In genomic region chr3:126939347-126939735, GRCh38 we compare ENCODE assay signal across 15 cellular contexts. TPM values are rescaled to one million over a fixed set of nuclear protein-coding genes. Genes with fewer than 3 reads are reported as not detected.
A peak's percentile ranks its signal among the peaks of the same experiment; 100 is the strongest.
DNase-seq lines count a peak whose midpoint lies in the region; ATAC-seq and TF ChIP-seq lines count a peak whose summit lies in the region.
"Had no signal": no experiment of that assay in that cellular context is flagged by ENCODE, and none has a peak within 500 bp of the region (broad histone marks: within the 10 kb centered on the region; RNA-seq: fewer than 3 reads in every experiment).

No MANE protein-coding gene starts in this region.

- no peaks in the 10 kb centered on the region for H3K9me3 Mint-ChIP-seq in progenitor cell of endocrine pancreas (ENCODE audit: low read depth)
- H3K9me3 Mint-ChIP-seq: activated CD4-positive, alpha-beta T cell treated with anti-CD3 and anti-CD28 coated beads, Interleukin-2, amount 10 ng/mL, durations not matched to agents 24 days and 14 days had no signal

- no peaks in the 10 kb centered on the region for H3K36me3 Mint-ChIP-seq in progenitor cell of endocrine pancreas (ENCODE audit: insufficient read depth)

- H3K27ac Mint-ChIP-seq in progenitor cell of endocrine pancreas = peak overlapping the region; percentile 13
- H3K27ac Mint-ChIP-seq: activated CD4-positive, alpha-beta T cell treated with anti-CD3 and anti-CD28 coated beads, Interleukin-2, amount 10 ng/mL, durations not matched to agents 24 days and 14 days had no signal

- DNase-seq in DMS53 (lab: John Stamatoyannopoulos, UW) = peak; percentile 12
- no peak for DNase-seq in DMS53 treated with DMSO at 0.1 percent for 48 hours (lab: John Stamatoyannopoulos, UW; ENCODE audit: unreplicated experiment)
- DNase-seq in Panc1 (ENCODE audit: low read depth, low spot score) = no peak
- DNase-seq in fibroblast of the aortic adventitia (ENCODE audit: low read depth) = peak; percentile 17
- no peak for DNase-seq in progenitor cell of endocrine pancreas (ENCODE audit: low spot score, unreplicated experiment)
- no peak for DNase-seq in germinal center (ENCODE audit: low spot score)
- no peak for DNase-seq in SIG-M5 treated with dmso at 0.1 percent for 504 hours (lab: John Stamatoyannopoulos, UW; ENCODE audit: unreplicated experiment)
- no peak for DNase-seq in activated effector memory CD4-positive, alpha-beta T cell treated with anti-CD3 and anti-CD28 coated beads, Interleukin-2, amount 50 U/mL, for 16 hours
- DNase-seq: 8988T; activated CD4-positive, alpha-beta T cell treated with anti-CD3 and anti-CD28 coated beads, Interleukin-2, amount 10 ng/mL, durations not matched to agents 24 days and 14 days; Caco-2; Karpas-422; NCI-H2081 treated with DMSO at 0.1 percent for 48 hours; T-helper 1 cell; thyroid gland had no signal

- POLR2A ChIA-PET in Panc1 (lab: Charles Lee) = no interaction called here

- in situ Hi-C loops in Panc1 (cut with HindIII; ENCODE audit: low pct_unique_long_range_greater_than_20kb, low sequenced_read_pairs) = no loop called here

- ATAC-seq in Panc1 = 0 out of 2 replicates have a peak, but pooled peaks have one; percentile 53

- BruUV-seq in Panc1 (replicated peaks; lab: Mats Ljungman, UMichigan) = no TSS peak

- H3K27ac ChIP-seq in Panc1 (ENCODE audit: low read length) = peak overlapping the region; percentile 3; the same call in 1 of the 2 replicates
- H3K27ac ChIP-seq: thyroid gland had no signal

- no peaks in the 10 kb centered on the region for H3K9me3 ChIP-seq in Panc1 (ENCODE audit: control insufficient read depth, insufficient read depth, low read depth, low read length)
- H3K9me3 ChIP-seq: Caco-2, thyroid gland had no signal

- H3K4me1 ChIP-seq in Panc1 (ENCODE audit: control insufficient read depth, insufficient read depth, low read length) = peaks cover 13% of the 10 kb centered on the region

- no peak overlapping the region for H3K4me3 ChIP-seq in Panc1 (ENCODE audit: low read depth in 2 of 2, low read length in 2 of 2)
- no peak overlapping the region for H3K4me3 ChIP-seq in fibroblast of the aortic adventitia (ENCODE audit: low read depth, low read length)
- H3K4me3 ChIP-seq: thyroid gland had no signal

- intact Hi-C loops in Panc1 (cut with micrococcal nuclease; ENCODE audit: unreplicated experiment) = no loop called here

- CTCF ChIA-PET in Panc1 (lab: Charles Lee) = no interaction called here

- H3K27me3 ChIP-seq in Panc1 (ENCODE audit: control insufficient read depth, insufficient read depth, low read length) = no peaks in the 10 kb centered on the region
- H3K27me3 ChIP-seq: thyroid gland had no signal

- H3K27me3 Mint-ChIP-seq in progenitor cell of endocrine pancreas = peaks cover 3% of the 10 kb centered on the region

- no peaks in the 10 kb centered on the region for H3K36me3 ChIP-seq in Panc1 (ENCODE audit: control insufficient read depth, insufficient read depth, low read length)
- H3K36me3 ChIP-seq: thyroid gland had no signal

- no peak overlapping the region for H3K4me3 Mint-ChIP-seq in progenitor cell of endocrine pancreas (ENCODE audit: low read depth)
- H3K4me3 Mint-ChIP-seq: activated CD4-positive, alpha-beta T cell treated with anti-CD3 and anti-CD28 coated beads, Interleukin-2, amount 10 ng/mL, durations not matched to agents 24 days and 14 days had no signal

- TF ChIP-seq CTCF in Panc1 (IDR thresholded peaks at IDR 0.05) (no peak; the same call in 1 of the 2 replicates), fibroblast of the aortic adventitia (IDR thresholded peaks at IDR 0.05; ENCODE audit: insufficient read depth, low read length) (no peak), progenitor cell of endocrine pancreas (IDR thresholded peaks at IDR 0.05; ENCODE audit: unreplicated experiment) (peak; percentile 34)

- H3K4me1 Mint-ChIP-seq in progenitor cell of endocrine pancreas (ENCODE audit: low read depth) = peaks cover 31% of the 10 kb centered on the region

RNA-seq across cellular contexts. Expression of gene PLXNA1, which starts 43.6 kb away (rescaled TPM):
- total RNA-seq in Panc1 (2021; ENCODE audit: unreplicated experiment) = 80.6 TPM
- polyA plus RNA-seq in Panc1 (2012; ENCODE audit: insufficient read length) = 128 TPM
- total RNA-seq in fibroblast of the aortic adventitia (ENCODE audit: low replicate concordance) = 38.4 and 62.4 TPM in 2 replicates
- 104 and 107 TPM in 2 replicates for total RNA-seq in progenitor cell of endocrine pancreas

Comparison
In these comparisons a context has a peak if more than half of its experiments do, and no peak if none do; other contexts are left out.
1. DNase-seq: peak in DMS53 (single experiment) and fibroblast of the aortic adventitia (single experiment); none in DMS53 treated with DMSO at 0.1 percent for 48 hours (single experiment), Panc1 (single experiment), progenitor cell of endocrine pancreas (single experiment), germinal center (single experiment), SIG-M5 treated with dmso at 0.1 percent for 504 hours (single experiment) and activated effector memory CD4-positive, alpha-beta T cell treated with anti-CD3 and anti-CD28 coated beads, Interleukin-2, amount 50 U/mL, for 16 hours (single experiment).